3 cellular contexts compared by ENCODE assay signal in the genomic region with DNA sequence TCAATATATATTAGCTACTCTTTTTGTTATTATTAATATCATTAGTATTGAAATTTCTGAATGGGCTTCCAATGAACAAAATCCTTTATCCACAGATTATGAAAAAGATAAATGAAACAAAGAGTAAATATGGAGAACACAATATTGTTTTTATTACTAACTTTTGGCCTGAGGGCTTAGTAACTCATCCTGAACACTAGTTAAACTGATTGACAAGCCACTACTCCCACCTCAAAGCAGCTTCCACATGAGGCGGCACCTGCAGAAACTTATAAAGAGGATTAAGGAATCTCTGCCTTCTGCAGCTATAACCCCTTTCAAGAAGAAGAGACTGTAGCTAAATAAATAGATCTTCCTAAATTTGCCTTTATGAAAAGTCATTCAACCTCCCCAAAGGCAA.
"Had no signal": no experiment of that assay in that cellular context is flagged by ENCODE, and none has a peak within 500 bp of the region (broad histone marks: within the 10 kb centered on the region; RNA-seq: fewer than 3 reads in every experiment).

No MANE protein-coding gene starts in this region.

- H3K4me3 ChIP-seq: GM12878 had no signal

- ATAC-seq: GM12878 had no signal

- DNase-seq: GDM1, GF-D8 had no signal
